10 cellular contexts compared by ENCODE assay signal in the genomic region with DNA sequence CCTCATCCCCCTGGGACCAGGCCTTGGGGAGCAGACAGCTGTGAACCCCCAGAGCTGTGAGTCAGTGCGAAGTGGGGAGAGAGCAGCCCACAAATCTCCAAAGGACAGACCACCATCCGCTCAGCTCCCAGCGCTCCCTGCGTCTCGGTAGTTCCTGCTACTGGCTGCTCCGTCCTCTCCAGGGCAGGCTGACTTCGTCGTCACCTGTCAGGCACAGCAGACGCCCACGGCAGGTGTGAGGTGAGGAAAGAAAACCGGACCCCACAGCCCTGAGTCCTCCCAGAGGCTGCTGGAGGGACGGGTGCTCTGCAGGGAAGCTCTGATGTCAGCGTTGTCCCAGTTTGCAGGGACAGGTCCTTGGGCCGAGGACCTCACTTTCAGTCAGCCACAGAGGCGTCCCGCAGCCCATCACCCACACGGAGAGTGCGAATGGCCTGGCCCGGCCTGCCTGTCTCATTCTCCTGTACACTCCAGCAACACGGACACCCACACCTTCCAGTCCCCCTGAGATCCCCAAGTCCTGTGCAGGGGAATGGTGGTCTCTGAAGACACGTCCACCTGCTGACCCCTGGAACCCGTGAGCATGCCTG.
DNase-seq lines count a peak whose midpoint lies in the region; ATAC-seq lines count a peak whose summit lies in the region.
"Had no signal": no experiment of that assay in that cellular context is flagged by ENCODE, and none has a peak within 500 bp of the region (broad histone marks: within the 10 kb centered on the region; RNA-seq: fewer than 3 reads in every experiment).

No MANE protein-coding gene starts in this region.

- no peaks in the 10 kb centered on the region for H3K9me3 Mint-ChIP-seq in activated CD4-positive, alpha-beta memory T cell treated with anti-CD3 and anti-CD28 coated beads, Interleukin-2, amount 10 ng/mL, durations not matched to agents 7 days and 5 days
- H3K9me3 Mint-ChIP-seq in stimulated activated effector memory CD8-positive, alpha-beta T cell treated with anti-CD3 and anti-CD28 coated beads, Interleukin-12 subunit alpha, Interleukin-12 subunit beta, amount 100 ng/mL, for 72 hours = no peaks in the 10 kb centered on the region
- H3K9me3 Mint-ChIP-seq: IgD-negative memory B cell had no signal

- CTCF ChIA-PET in activated CD4-positive, alpha-beta memory T cell treated with anti-CD3 and anti-CD28 coated beads, Interleukin-2, amount 10 ng/mL, durations not matched to agents 7 days and 5 days (lab: Charles Lee) = interaction anchor here (0.7 to 1.4 kb wide), 14 partner anchors 10 to 442 kb away, joined by 3 to 7 read pairs (median 4); no protein-coding TSS in a partner anchor

- DNase-seq in activated gamma-delta T cell treated with Interleukin-2 at 50 U/mL for 16 hours (peak; percentile 3), activated gamma-delta T cell (lab: John Stamatoyannopoulos, UW) (no peak), left colon (no peak), CD1c-positive myeloid dendritic cell (ENCODE audit: extremely low spot score) (no peak), GM19238 (ENCODE audit: insufficient read length, low spot score) (no peak)
- DNase-seq in activated CD4-positive, alpha-beta memory T cell treated with anti-CD3 and anti-CD28 coated beads, Interleukin-2, amount 10 ng/mL, durations not matched to agents 7 days and 5 days = peak; percentile 15
- DNase-seq in stimulated activated effector memory CD8-positive, alpha-beta T cell treated with anti-CD3 and anti-CD28 coated beads, Interleukin-12 subunit alpha, Interleukin-12 subunit beta, amount 100 ng/mL, for 72 hours (ENCODE audit: low spot score in 2 of 2) = peak in 1 of 2 donors; percentile 1
- DNase-seq: activated CD8-positive, alpha-beta memory T cell treated with anti-CD3 and anti-CD28 coated beads, Interleukin-2, amount 50 U/mL, for 48 hours had no signal

- ATAC-seq in left colon = peak; percentile 3
- ATAC-seq in stimulated activated effector memory CD8-positive, alpha-beta T cell treated with anti-CD3 and anti-CD28 coated beads, Interleukin-12 subunit alpha, Interleukin-12 subunit beta, amount 100 ng/mL, for 72 hours = no peak
- ATAC-seq in GM19467 (IDR thresholded peaks at IDR 0.05; ENCODE audit: unreplicated experiment) = no peak

- peaks cover 6% of the 10 kb centered on the region for H3K27me3 Mint-ChIP-seq in activated CD4-positive, alpha-beta memory T cell treated with anti-CD3 and anti-CD28 coated beads, Interleukin-2, amount 10 ng/mL, durations not matched to agents 7 days and 5 days
- H3K27me3 Mint-ChIP-seq: IgD-negative memory B cell had no signal

- no peak overlapping the region for H3K27ac Mint-ChIP-seq in activated CD4-positive, alpha-beta memory T cell treated with anti-CD3 and anti-CD28 coated beads, Interleukin-2, amount 10 ng/mL, durations not matched to agents 7 days and 5 days
- H3K27ac Mint-ChIP-seq in stimulated activated effector memory CD8-positive, alpha-beta T cell treated with anti-CD3 and anti-CD28 coated beads, Interleukin-12 subunit alpha, Interleukin-12 subunit beta, amount 100 ng/mL, for 72 hours = no peak overlapping the region
- H3K27ac Mint-ChIP-seq: IgD-negative memory B cell had no signal

- H3K4me1 Mint-ChIP-seq in activated CD4-positive, alpha-beta memory T cell treated with anti-CD3 and anti-CD28 coated beads, Interleukin-2, amount 10 ng/mL, durations not matched to agents 7 days and 5 days = peaks cover 20% of the 10 kb centered on the region
- peaks cover 17% of the 10 kb centered on the region for H3K4me1 Mint-ChIP-seq in stimulated activated effector memory CD8-positive, alpha-beta T cell treated with anti-CD3 and anti-CD28 coated beads, Interleukin-12 subunit alpha, Interleukin-12 subunit beta, amount 100 ng/mL, for 72 hours

- POLR2A ChIA-PET in activated CD4-positive, alpha-beta memory T cell treated with anti-CD3 and anti-CD28 coated beads, Interleukin-2, amount 10 ng/mL, durations not matched to agents 7 days and 5 days (lab: Charles Lee) = interaction anchor here (2.2 kb wide), 1 partner anchor 39 kb away, joined by 7 read pairs; no protein-coding TSS in a partner anchor

- H3K36me3 Mint-ChIP-seq in activated CD4-positive, alpha-beta memory T cell treated with anti-CD3 and anti-CD28 coated beads, Interleukin-2, amount 10 ng/mL, durations not matched to agents 7 days and 5 days (ENCODE audit: low read depth) = no peaks in the 10 kb centered on the region
- H3K36me3 Mint-ChIP-seq in stimulated activated effector memory CD8-positive, alpha-beta T cell treated with anti-CD3 and anti-CD28 coated beads, Interleukin-12 subunit alpha, Interleukin-12 subunit beta, amount 100 ng/mL, for 72 hours = no peaks in the 10 kb centered on the region

- intact Hi-C loops in left colon (cut with DNase I, micrococcal nuclease) = no loop called here

- H3K4me3 Mint-ChIP-seq in activated CD4-positive, alpha-beta memory T cell treated with anti-CD3 and anti-CD28 coated beads, Interleukin-2, amount 10 ng/mL, durations not matched to agents 7 days and 5 days = peak overlapping the region; percentile 33
- H3K4me3 Mint-ChIP-seq in stimulated activated effector memory CD8-positive, alpha-beta T cell treated with anti-CD3 and anti-CD28 coated beads, Interleukin-12 subunit alpha, Interleukin-12 subunit beta, amount 100 ng/mL, for 72 hours = peak overlapping the region; percentile 52

Comparison
In these comparisons a context has a peak if more than half of its experiments do, and no peak if none do; other contexts are left out.
1. DNase-seq: peak in activated gamma-delta T cell treated with Interleukin-2 at 50 U/mL for 16 hours (single experiment) and activated CD4-positive, alpha-beta memory T cell treated with anti-CD3 and anti-CD28 coated beads, Interleukin-2, amount 10 ng/mL, durations not matched to agents 7 days and 5 days (single experiment); none in activated gamma-delta T cell (single experiment), left colon (0 of 2), CD1c-positive myeloid dendritic cell (single experiment) and GM19238 (single experiment).